Comparison of ENCODE assay signal across 17 cellular contexts in the genomic region with DNA sequence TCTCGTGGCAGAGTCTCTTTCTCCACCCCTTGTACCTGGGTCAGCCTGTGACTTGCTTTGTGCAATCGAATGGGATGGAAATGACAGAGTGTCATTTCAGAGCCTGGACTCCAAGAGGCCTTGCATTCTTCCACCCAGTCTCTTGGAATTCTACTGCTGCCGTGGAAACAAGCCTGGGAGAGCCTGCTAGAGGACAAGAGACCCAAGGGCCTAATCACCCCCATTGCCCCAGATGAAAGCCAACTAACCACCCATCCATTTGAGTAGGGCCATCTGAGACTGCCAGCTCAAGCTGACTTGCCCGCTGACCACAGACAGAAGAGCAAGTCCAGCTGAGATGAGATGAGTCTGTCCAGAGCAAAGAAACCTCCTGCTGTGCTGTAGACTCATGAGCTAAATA.
"Had no signal": no experiment of that assay in that cellular context is flagged by ENCODE, and none has a peak within 500 bp of the region (broad histone marks: within the 10 kb centered on the region; RNA-seq: fewer than 3 reads in every experiment).

No MANE protein-coding gene starts in this region.

- H2AFZ ChIP-seq: hepatocyte had no signal

- H3K36me3 ChIP-seq: ovary, right atrium auricular region, suprapubic skin, thyroid gland had no signal

- H3K27ac ChIP-seq: coronary artery, hepatocyte, ovary, right atrium auricular region, suprapubic skin, thyroid gland had no signal

- H3K9me3 ChIP-seq: mucosa of descending colon, ovary, right atrium auricular region, suprapubic skin, thyroid gland had no signal

- H3K4me1 ChIP-seq: right atrium auricular region, suprapubic skin, thyroid gland had no signal

- ATAC-seq: left colon; mucosa of descending colon; natural killer cell; stimulated activated effector memory CD8-positive, alpha-beta T cell treated with anti-CD3 and anti-CD28 coated beads, Interleukin-12 subunit alpha, Interleukin-12 subunit beta, amount 100 ng/mL, for 72 hours; stimulated activated naive CD8-positive, alpha-beta T cell treated with anti-CD3 and anti-CD28 coated beads, Interleukin-15, Interleukin-2, amounts not matched to agents 100 U/mL and 50 U/mL, for 24 hours had no signal

- DNase-seq: effector CD4-positive, alpha-beta T cell; foreskin melanocyte; head of caudate nucleus; left colon; mucosa of descending colon; natural killer cell; nucleus accumbens; ovary; stimulated activated CD4-positive, alpha-beta T cell treated with anti-CD3 and anti-CD28 coated beads, Interleukin-4, amount 100 ng/mL, for 1 hour; stimulated activated CD8-positive, alpha-beta memory T cell treated with anti-CD3 and anti-CD28 coated beads, Interleukin-4, amount 100 ng/mL, for 48 hours; stimulated activated naive CD8-positive, alpha-beta T cell treated with anti-CD3 and anti-CD28 coated beads, Interleukin-15, Interleukin-2, amounts not matched to agents 100 U/mL and 50 U/mL, for 24 hours; thyroid gland had no signal

- H3K4me3 ChIP-seq: coronary artery, hepatocyte, mucosa of descending colon, ovary, right atrium auricular region, suprapubic skin, thyroid gland had no signal

- H3K4me2 ChIP-seq: hepatocyte had no signal

- H3K79me2 ChIP-seq: hepatocyte had no signal

- H3K27me3 ChIP-seq: hepatocyte, ovary, thyroid gland had no signal
